ENCODE assay signal across 36 cellular contexts in genomic region chr11:115691030-115691429, GRCh38.
"Had no signal": no experiment of that assay in that cellular context is flagged by ENCODE, and none has a peak within 500 bp of the region (broad histone marks: within the 10 kb centered on the region; RNA-seq: fewer than 3 reads in every experiment).

No MANE protein-coding gene starts in this region.

- H3K27ac ChIP-seq: adrenal gland, body of pancreas, cardiac muscle cell, colonic mucosa, esophagus muscularis mucosa, foreskin keratinocyte, gastrocnemius medialis, heart left ventricle had no signal

- H3K4me3 Mint-ChIP-seq: activated CD4-positive, alpha-beta memory T cell treated with anti-CD3 and anti-CD28 coated beads for 36 hours; activated CD4-positive, alpha-beta T cell treated with anti-CD3 and anti-CD28 coated beads for 36 hours; activated CD4-positive, alpha-beta T cell treated with anti-CD3 and anti-CD28 coated beads, Interleukin-2, amount 10 ng/mL, durations not matched to agents 24 days and 14 days; activated CD8-positive, alpha-beta memory T cell treated with anti-CD3 and anti-CD28 coated beads, Interleukin-2, amount 10 ng/mL, durations not matched to agents 7 days and 5 days; activated CD8-positive, alpha-beta T cell treated with anti-CD3 and anti-CD28 coated beads, Interleukin-2, amount 10 ng/mL, durations not matched to agents 7 days and 5 days; activated naive CD4-positive, alpha-beta T cell treated with anti-CD3 and anti-CD28 coated beads for 36 hours; activated naive CD4-positive, alpha-beta T cell treated with anti-CD3 and anti-CD28 coated beads, Interleukin-2, amount 50 U/mL, for 24 hours; activated naive CD8-positive, alpha-beta T cell treated with anti-CD3 and anti-CD28 coated beads for 36 hours; activated naive CD8-positive, alpha-beta T cell treated with anti-CD3 and anti-CD28 coated beads, Interleukin-2, amount 50 U/mL, for 24 hours; activated T-helper 1 cell treated with anti-CD3 and anti-CD28 coated beads, Interleukin-12 subunit alpha, Interleukin-12 subunit beta, Interleukin-2, Interleukin-4 antibody, amounts not matched to agents 30 ng/mL and 10 ng/mL and 1 ng/mL, durations not matched to agents 14 hours and 24 hours and 36 hours; T-helper 17 cell; T-helper 2 cell treated with Interferon-gamma antibody and Interleukin-4, amounts not matched to agents 5 μg/mL and 100 μg/mL, for 36 hours had no signal

- H3K36me3 Mint-ChIP-seq: activated CD4-positive, alpha-beta memory T cell treated with anti-CD3 and anti-CD28 coated beads for 36 hours; activated CD8-positive, alpha-beta memory T cell treated with anti-CD3 and anti-CD28 coated beads, Interleukin-2, amount 10 ng/mL, durations not matched to agents 7 days and 5 days; activated naive CD4-positive, alpha-beta T cell treated with anti-CD3 and anti-CD28 coated beads, Interleukin-2, amount 50 U/mL, for 24 hours; activated naive CD8-positive, alpha-beta T cell treated with anti-CD3 and anti-CD28 coated beads for 36 hours had no signal

- H3K27me3 ChIP-seq: adrenal gland, body of pancreas, colonic mucosa, foreskin keratinocyte, gastrocnemius medialis had no signal

- H3K36me3 ChIP-seq: adrenal gland, cardiac muscle cell, colonic mucosa, esophagus muscularis mucosa, gastrocnemius medialis, heart left ventricle had no signal

- ATAC-seq: activated CD4-positive, alpha-beta T cell treated with anti-CD3 and anti-CD28 coated beads for 36 hours; activated CD8-positive, alpha-beta memory T cell treated with anti-CD3 and anti-CD28 coated beads, Interleukin-2, amount 10 ng/mL, durations not matched to agents 7 days and 5 days; activated CD8-positive, alpha-beta T cell treated with anti-CD3 and anti-CD28 coated beads, Interleukin-2, amount 10 ng/mL, durations not matched to agents 7 days and 5 days; activated naive CD8-positive, alpha-beta T cell treated with anti-CD3 and anti-CD28 coated beads, Interleukin-2, amount 50 U/mL, for 24 hours; body of pancreas; foreskin keratinocyte; gastrocnemius medialis; heart left ventricle; T-helper 17 cell had no signal

- H3K4me1 Mint-ChIP-seq: activated CD4-positive, alpha-beta T cell treated with anti-CD3 and anti-CD28 coated beads for 36 hours; activated CD4-positive, alpha-beta T cell treated with anti-CD3 and anti-CD28 coated beads, Interleukin-2, amount 10 ng/mL, durations not matched to agents 24 days and 14 days; activated CD8-positive, alpha-beta memory T cell treated with anti-CD3 and anti-CD28 coated beads, Interleukin-2, amount 10 ng/mL, durations not matched to agents 7 days and 5 days; activated naive CD4-positive, alpha-beta T cell treated with anti-CD3 and anti-CD28 coated beads, Interleukin-2, amount 50 U/mL, for 24 hours; activated naive CD8-positive, alpha-beta T cell treated with anti-CD3 and anti-CD28 coated beads for 36 hours; activated naive CD8-positive, alpha-beta T cell treated with anti-CD3 and anti-CD28 coated beads, Interleukin-2, amount 50 U/mL, for 24 hours; T-helper 17 cell had no signal

- H3K9me3 ChIP-seq: adrenal gland, body of pancreas, colonic mucosa, gastrocnemius medialis had no signal

- H3K4me3 ChIP-seq: adrenal gland, body of pancreas, cardiac muscle cell, colonic mucosa, esophagus muscularis mucosa, gastrocnemius medialis, heart left ventricle had no signal

- H3K4me1 ChIP-seq: adrenal gland, body of pancreas, colonic mucosa, foreskin keratinocyte, gastrocnemius medialis had no signal

- DNase-seq: activated CD4-positive, alpha-beta memory T cell treated with anti-CD3 and anti-CD28 coated beads for 36 hours; activated CD4-positive, alpha-beta T cell treated with anti-CD3 and anti-CD28 coated beads for 36 hours; activated CD4-positive, alpha-beta T cell treated with anti-CD3 and anti-CD28 coated beads, Interleukin-2, amount 10 ng/mL, durations not matched to agents 24 days and 14 days; activated CD4-positive, CD25-positive, alpha-beta regulatory T cell; activated CD4-positive, CD25-positive, alpha-beta regulatory T cell treated with anti-CD3 and anti-CD28 coated beads, Interleukin-2, amount 50 U/mL, for 72 hours; activated CD8-positive, alpha-beta memory T cell treated with anti-CD3 and anti-CD28 coated beads, Interleukin-2, amount 10 ng/mL, durations not matched to agents 7 days and 5 days; activated CD8-positive, alpha-beta memory T cell treated with anti-CD3 and anti-CD28 coated beads, Interleukin-2, amount 50 U/mL, for 4 hours; activated CD8-positive, alpha-beta T cell treated with anti-CD3 and anti-CD28 coated beads, Interleukin-2, amount 10 ng/mL, durations not matched to agents 7 days and 5 days; activated effector memory CD4-positive, alpha-beta T cell treated with anti-CD3 and anti-CD28 coated beads, Interleukin-2, amount 50 U/mL, for 16 hours; activated naive CD4-positive, alpha-beta T cell treated with anti-CD3 and anti-CD28 coated beads for 36 hours; activated naive CD8-positive, alpha-beta T cell treated with anti-CD3 and anti-CD28 coated beads for 36 hours; activated naive CD8-positive, alpha-beta T cell treated with anti-CD3 and anti-CD28 coated beads, Interleukin-2, amount 50 U/mL, for 24 hours; activated T-cell treated with anti-CD3 and anti-CD28 coated beads, Interleukin-2, amount 50 U/mL, for 1 hour; activated T-cell treated with anti-CD3 and anti-CD28 coated beads, Interleukin-2, amount 50 U/mL, for 48 hours; adrenal gland; amygdala; aorta; body of pancreas; central memory CD4-positive, alpha-beta T cell; cerebellar nuclear complex; colonic mucosa; effector CD8-positive, alpha-beta T cell; erythroblast; foreskin keratinocyte; gastrocnemius medialis; glutamatergic neuron; heart left ventricle; T-helper 1 cell; T-helper 17 cell; T1000 had no signal

- H3K27ac Mint-ChIP-seq: activated CD4-positive, alpha-beta memory T cell treated with anti-CD3 and anti-CD28 coated beads for 36 hours; activated CD4-positive, alpha-beta T cell treated with anti-CD3 and anti-CD28 coated beads for 36 hours; activated CD4-positive, alpha-beta T cell treated with anti-CD3 and anti-CD28 coated beads, Interleukin-2, amount 10 ng/mL, durations not matched to agents 24 days and 14 days; activated CD8-positive, alpha-beta memory T cell treated with anti-CD3 and anti-CD28 coated beads, Interleukin-2, amount 10 ng/mL, durations not matched to agents 7 days and 5 days; activated CD8-positive, alpha-beta T cell treated with anti-CD3 and anti-CD28 coated beads, Interleukin-2, amount 10 ng/mL, durations not matched to agents 7 days and 5 days; activated naive CD4-positive, alpha-beta T cell treated with anti-CD3 and anti-CD28 coated beads for 36 hours; activated naive CD4-positive, alpha-beta T cell treated with anti-CD3 and anti-CD28 coated beads, Interleukin-2, amount 50 U/mL, for 24 hours; activated naive CD8-positive, alpha-beta T cell treated with anti-CD3 and anti-CD28 coated beads for 36 hours; activated naive CD8-positive, alpha-beta T cell treated with anti-CD3 and anti-CD28 coated beads, Interleukin-2, amount 50 U/mL, for 24 hours; activated T-helper 1 cell treated with anti-CD3 and anti-CD28 coated beads, Interleukin-12 subunit alpha, Interleukin-12 subunit beta, Interleukin-2, Interleukin-4 antibody, amounts not matched to agents 30 ng/mL and 10 ng/mL and 1 ng/mL, durations not matched to agents 14 hours and 24 hours and 36 hours; activated T-helper 2 cell treated with anti-CD3 and anti-CD28 coated beads, Interferon-gamma antibody, Interleukin-2, Interleukin-4, amounts not matched to agents 10 μg/mL and 5 μg/mL and 100 μg/mL, durations not matched to agents 14 hours and 24 hours and 36 hours; T-helper 17 cell; T-helper 2 cell treated with Interferon-gamma antibody and Interleukin-4, amounts not matched to agents 5 μg/mL and 100 μg/mL, for 36 hours had no signal

- H3K27me3 Mint-ChIP-seq: activated CD4-positive, alpha-beta T cell treated with anti-CD3 and anti-CD28 coated beads, Interleukin-2, amount 10 ng/mL, durations not matched to agents 24 days and 14 days; activated CD8-positive, alpha-beta memory T cell treated with anti-CD3 and anti-CD28 coated beads, Interleukin-2, amount 10 ng/mL, durations not matched to agents 7 days and 5 days; activated naive CD4-positive, alpha-beta T cell treated with anti-CD3 and anti-CD28 coated beads, Interleukin-2, amount 50 U/mL, for 24 hours had no signal

- H3K9me3 Mint-ChIP-seq: activated CD4-positive, alpha-beta memory T cell treated with anti-CD3 and anti-CD28 coated beads for 36 hours; activated CD4-positive, alpha-beta T cell treated with anti-CD3 and anti-CD28 coated beads, Interleukin-2, amount 10 ng/mL, durations not matched to agents 24 days and 14 days; activated T-helper 1 cell treated with anti-CD3 and anti-CD28 coated beads, Interleukin-12 subunit alpha, Interleukin-12 subunit beta, Interleukin-2, Interleukin-4 antibody, amounts not matched to agents 30 ng/mL and 10 ng/mL and 1 ng/mL, durations not matched to agents 14 hours and 24 hours and 36 hours; activated T-helper 2 cell treated with anti-CD3 and anti-CD28 coated beads, Interferon-gamma antibody, Interleukin-2, Interleukin-4, amounts not matched to agents 10 μg/mL and 5 μg/mL and 100 μg/mL, durations not matched to agents 14 hours and 24 hours and 36 hours; T-helper 2 cell treated with Interferon-gamma antibody and Interleukin-4, amounts not matched to agents 5 μg/mL and 100 μg/mL, for 36 hours had no signal
